In genomic region chr1:235468970-235469369, GRCh38 we compare ENCODE assay signal across 15 cellular contexts. TPM values are rescaled to one million over a fixed set of nuclear protein-coding genes. Genes with fewer than 3 reads are reported as not detected.
A peak's percentile ranks its signal among the peaks of the same experiment; 100 is the strongest.
DNase-seq lines count a peak whose midpoint lies in the region; ATAC-seq, FAIRE-seq and TF ChIP-seq lines count a peak whose summit lies in the region.
"Had no signal": no experiment of that assay in that cellular context is flagged by ENCODE, and none has a peak within 500 bp of the region (broad histone marks: within the 10 kb centered on the region; RNA-seq: fewer than 3 reads in every experiment).

No MANE protein-coding gene starts in this region.

- intact Hi-C loops in mammary epithelial cell (cut with micrococcal nuclease), result loop anchor here (2.0 kb wide), 1 partner anchor 34 kb away; no protein-coding TSS in a partner anchor

- H3K36me3 ChIP-seq in mammary epithelial cell (ENCODE audit: insufficient read depth, low read length), result peaks cover 9% of the 10 kb centered on the region

- dilution Hi-C loops in mammary epithelial cell (cut with HindIII; ENCODE audit: low sequenced_read_pairs), result no loop called here

- no peaks in the 10 kb centered on the region for H4K20me1 ChIP-seq in mammary epithelial cell (ENCODE audit: insufficient read depth, low read length)

- in situ Hi-C loops in mammary epithelial cell (cut with MboI; ENCODE audit: low sequenced_read_pairs in 2 of 2), result no loop called here

- DNase-seq in D721Med (ENCODE audit: insufficient read length, low spot score), result no peak
- DNase-seq in NCI-H1048 (lab: John Stamatoyannopoulos, UW), result peak; percentile 48
- DNase-seq in mammary epithelial cell, result peak; percentile 63
- peak; percentile 79 for DNase-seq in kidney tubule cell (ENCODE audit: low spot score)
- no peak for DNase-seq in NCI-H748 treated with DMSO at 0.1 percent for 48 hours (lab: John Stamatoyannopoulos, UW)
- DNase-seq in hippocampal formation (lab: John Stamatoyannopoulos, UW), result no peak
- DNase-seq in ureter (ENCODE audit: low spot score), result no peak
- DNase-seq: CD8-positive, alpha-beta memory T cell; KBM-7; left colon; NCI-H2171 had no signal

- H3K9ac ChIP-seq in mammary epithelial cell (ENCODE audit: insufficient read depth, low read length), result no peak overlapping the region

- no peaks in the 10 kb centered on the region for H3K79me2 ChIP-seq in mammary epithelial cell (ENCODE audit: insufficient read depth, low read length)

- BruUV-seq in mammary epithelial cell (replicated peaks; lab: Mats Ljungman, UMichigan), result no TSS peak

- no peaks in the 10 kb centered on the region for H3K9me3 ChIP-seq in mammary epithelial cell (replicated peaks; ENCODE audit: insufficient read depth, low read length)
- H3K9me3 ChIP-seq: ascending aorta had no signal

- no peaks in the 10 kb centered on the region for H3K27me3 ChIP-seq in mammary epithelial cell (ENCODE audit: insufficient read depth, low read length)
- H3K27me3 ChIP-seq: ascending aorta had no signal

- H3K4me1 ChIP-seq in mammary epithelial cell (ENCODE audit: insufficient read depth, low read length), result no peaks in the 10 kb centered on the region
- H3K4me1 ChIP-seq: ascending aorta had no signal

- FAIRE-seq in D721Med (lab: Jason Lieb, UNC), result peak; percentile 82
- FAIRE-seq: H1 had no signal

- 6% methylated on average over 4 of the region's 4 CpGs for WGBS in mammary epithelial cell (ENCODE audit: low coverage, missing lambda C conversion rate)

- CTCF ChIA-PET in mammary epithelial cell (lab: Charles Lee; ENCODE audit: low non-redundant PET), result interaction anchor here (0.6 to 0.7 kb wide), 2 partner anchors 34 to 918 kb away, joined by 3 to 7 read pairs; no protein-coding TSS in a partner anchor

- TF ChIP-seq CTCF in D721Med (IDR thresholded peaks at IDR 0.05; ENCODE audit: insufficient read depth, missing control alignments) (no peak), mammary epithelial cell (conservative IDR thresholded peaks at IDR 0.05 in 1 of 2, IDR thresholded peaks at IDR 0.05 in 1 of 2; ENCODE audit: extremely low read depth in 1 of 2, insufficient read depth in 1 of 2, low read depth in 1 of 2, low read length in 2 of 2) (peak; percentile 39 to 52)

- H3K4me2 ChIP-seq in mammary epithelial cell (ENCODE audit: insufficient read depth, low read depth, low read length), result peak overlapping the region; percentile 62

- no peak overlapping the region for H2AFZ ChIP-seq in mammary epithelial cell (ENCODE audit: low read depth, low read length)

- ATAC-seq in GM18873 (IDR thresholded peaks at IDR 0.05; ENCODE audit: low FRiP score, unreplicated experiment), result no peak
- ATAC-seq: left colon; stimulated activated effector memory CD8-positive, alpha-beta T cell treated with anti-CD3 and anti-CD28 coated beads, Interleukin-12 subunit alpha, Interleukin-12 subunit beta, amount 100 ng/mL, for 72 hours had no signal

- no peak overlapping the region for H3K4me3 ChIP-seq in mammary epithelial cell (replicated peaks in 1 of 3; ENCODE audit: insufficient read depth in 1 of 3, low read depth in 2 of 3, low read length in 3 of 3)
- H3K4me3 ChIP-seq: ascending aorta had no signal

- H3K27ac ChIP-seq in mammary epithelial cell (ENCODE audit: insufficient read depth, low read depth, low read length), result peak overlapping the region; percentile 50
- H3K27ac ChIP-seq: ascending aorta had no signal

RNA-seq across cellular contexts. Expression of gene B3GALNT2, which starts 35.3 kb away (rescaled TPM):
- total RNA-seq in mammary epithelial cell (10 to 100 TPM; 50.8 to 66.3 TPM), ureter (28.8 TPM)
- 25.4 TPM for polyA plus RNA-seq in mammary epithelial cell
- polyA minus RNA-seq in mammary epithelial cell, result 65.5 TPM

Comparison
In these comparisons a context has a peak if more than half of its experiments do, and no peak if none do; other contexts are left out.
1. DNase-seq: peak in NCI-H1048 (single experiment), mammary epithelial cell (single experiment) and kidney tubule cell (single experiment); none in D721Med (single experiment), NCI-H748 treated with DMSO at 0.1 percent for 48 hours (single experiment), hippocampal formation (0 of 2) and ureter (single experiment).